ENCODE assay signal across 11 cellular contexts in genomic region chr11:64511966-64512365, GRCh38. TPM values are rescaled to one million over a fixed set of nuclear protein-coding genes. Genes with fewer than 3 reads are reported as not detected.
"Had no signal": no experiment of that assay in that cellular context is flagged by ENCODE, and none has a peak within 500 bp of the region (broad histone marks: within the 10 kb centered on the region; RNA-seq: fewer than 3 reads in every experiment).

No MANE protein-coding gene starts in this region.

- H3K4me2 ChIP-seq: GM23338 had no signal

- H3K4me1 Mint-ChIP-seq: GM23338, H9 had no signal

- H3K4me3 Mint-ChIP-seq: GM23338, H9, HFFc6 had no signal

- H3K9me3 ChIP-seq: HAP-1 had no signal

- H3K36me3 ChIP-seq: HAP-1 had no signal

- ATAC-seq: GM23338, HCT116 had no signal

- H3K9ac ChIP-seq: GM23248 had no signal

- H3K27ac ChIP-seq: GM23248 had no signal

- H3K4me1 ChIP-seq: HAP-1 had no signal

- H2AFZ ChIP-seq: GM23248, GM23338 had no signal

- DNase-seq: GM23248, GOT3, H7, H9, HCEC 1CT, HFFc6 had no signal

- H3K27ac Mint-ChIP-seq: GM23338, H9, HFFc6 had no signal

- H3K4me3 ChIP-seq: GM23248, GM23338, HAP-1 had no signal

RNA-seq across cellular contexts. Expression of gene SLC22A11, which starts 43.8 kb away (rescaled TPM):
- total RNA-seq: GM23248, GM23338, H1, H4, H7, H9, HFFc6 had no signal
- polyA plus RNA-seq: GM23248, GM23338, H1 had no signal
